24 cellular contexts compared by ENCODE assay signal in the genomic region with DNA sequence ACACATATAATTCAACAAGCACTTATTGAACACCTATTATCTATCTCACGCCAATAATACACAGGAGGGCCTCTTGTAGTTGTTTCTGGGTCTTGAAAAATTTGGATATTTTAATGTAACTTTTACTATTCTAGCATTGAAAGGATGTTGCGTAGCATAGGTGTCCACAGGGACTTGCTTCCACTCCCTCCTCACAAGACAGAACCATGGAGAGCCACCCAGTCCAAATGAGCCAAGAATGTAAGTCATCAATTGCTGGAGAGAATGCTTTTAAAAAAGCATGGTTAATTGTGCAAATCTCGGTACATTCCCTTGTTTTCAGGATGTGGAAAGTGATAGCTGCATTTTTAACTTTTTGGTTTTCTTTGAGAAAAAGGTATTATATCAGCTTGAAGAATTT. TPM values are rescaled to one million over a fixed set of nuclear protein-coding genes. Genes with fewer than 3 reads are reported as not detected.
"Had no signal": no experiment of that assay in that cellular context is flagged by ENCODE, and none has a peak within 500 bp of the region (broad histone marks: within the 10 kb centered on the region; RNA-seq: fewer than 3 reads in every experiment).

No MANE protein-coding gene starts in this region.

- H3K9me3 ChIP-seq: ascending aorta, breast epithelium, colonic mucosa had no signal

- H3K4me3 ChIP-seq: ascending aorta, breast epithelium, cardiac muscle cell, colonic mucosa had no signal

- H3K27me3 Mint-ChIP-seq: activated CD4-positive, alpha-beta memory T cell treated with anti-CD3 and anti-CD28 coated beads for 36 hours; activated CD4-positive, alpha-beta T cell treated with anti-CD3 and anti-CD28 coated beads for 36 hours; activated CD4-positive, alpha-beta T cell treated with anti-CD3 and anti-CD28 coated beads, Interleukin-2, amount 10 ng/mL, durations not matched to agents 24 days and 14 days; activated naive CD4-positive, alpha-beta T cell treated with anti-CD3 and anti-CD28 coated beads, Interleukin-2, amount 10 ng/mL, durations not matched to agents 7 days and 5 days; activated naive CD8-positive, alpha-beta T cell treated with anti-CD3 and anti-CD28 coated beads, Interleukin-2, amount 10 ng/mL, durations not matched to agents 7 days and 5 days; brain had no signal

- H3K36me3 Mint-ChIP-seq: brain had no signal

- H3K4me1 ChIP-seq: breast epithelium, colonic mucosa had no signal

- H3K27ac Mint-ChIP-seq: activated CD4-positive, alpha-beta memory T cell treated with anti-CD3 and anti-CD28 coated beads for 36 hours; activated CD4-positive, alpha-beta T cell treated with anti-CD3 and anti-CD28 coated beads for 36 hours; activated CD4-positive, alpha-beta T cell treated with anti-CD3 and anti-CD28 coated beads, Interleukin-2, amount 10 ng/mL, durations not matched to agents 24 days and 14 days; activated naive CD4-positive, alpha-beta T cell treated with anti-CD3 and anti-CD28 coated beads, Interleukin-2, amount 10 ng/mL, durations not matched to agents 7 days and 5 days; brain had no signal

- H3K27ac ChIP-seq: ascending aorta, breast epithelium, cardiac muscle cell, colonic mucosa had no signal

- H3K36me3 ChIP-seq: ascending aorta, breast epithelium, cardiac muscle cell, colonic mucosa had no signal

- H3K27me3 ChIP-seq: ascending aorta, breast epithelium, colonic mucosa had no signal

- ATAC-seq: activated CD4-positive, alpha-beta T cell treated with anti-CD3 and anti-CD28 coated beads for 36 hours; activated T-cell treated with anti-CD3 and anti-CD28 coated beads, Interleukin-2, amount 50 U/mL, for 4 hours; esophagus mucosa had no signal

- H3K4me3 Mint-ChIP-seq: activated CD4-positive, alpha-beta memory T cell treated with anti-CD3 and anti-CD28 coated beads for 36 hours; activated CD4-positive, alpha-beta T cell treated with anti-CD3 and anti-CD28 coated beads for 36 hours; activated CD4-positive, alpha-beta T cell treated with anti-CD3 and anti-CD28 coated beads, Interleukin-2, amount 10 ng/mL, durations not matched to agents 24 days and 14 days; activated naive CD4-positive, alpha-beta T cell treated with anti-CD3 and anti-CD28 coated beads, Interleukin-2, amount 10 ng/mL, durations not matched to agents 7 days and 5 days; activated naive CD8-positive, alpha-beta T cell treated with anti-CD3 and anti-CD28 coated beads, Interleukin-2, amount 10 ng/mL, durations not matched to agents 7 days and 5 days; activated T-cell treated with anti-CD3 and anti-CD28 coated beads, Interleukin-2, amount 50 U/mL, for 4 hours; brain had no signal

- DNase-seq: activated CD4-positive, alpha-beta memory T cell treated with anti-CD3 and anti-CD28 coated beads for 36 hours; activated CD4-positive, alpha-beta T cell treated with anti-CD3 and anti-CD28 coated beads for 36 hours; activated CD4-positive, alpha-beta T cell treated with anti-CD3 and anti-CD28 coated beads, Interleukin-2, amount 10 ng/mL, durations not matched to agents 24 days and 14 days; activated CD4-positive, CD25-positive, alpha-beta regulatory T cell; activated CD4-positive, CD25-positive, alpha-beta regulatory T cell treated with anti-CD3 and anti-CD28 coated beads, Interleukin-2, amount 50 U/mL, for 72 hours; activated CD8-positive, alpha-beta memory T cell treated with anti-CD3 and anti-CD28 coated beads for 24 hours; activated effector memory CD4-positive, alpha-beta T cell treated with anti-CD3 and anti-CD28 coated beads, Interleukin-2, amount 50 U/mL, for 16 hours; activated naive CD4-positive, alpha-beta T cell treated with anti-CD3 and anti-CD28 coated beads, Interleukin-2, amount 10 ng/mL, durations not matched to agents 7 days and 5 days; activated naive CD8-positive, alpha-beta T cell treated with anti-CD3 and anti-CD28 coated beads, Interleukin-2, amount 10 ng/mL, durations not matched to agents 7 days and 5 days; activated T-cell treated with anti-CD3 and anti-CD28 coated beads, Interleukin-2, amount 50 U/mL, for 4 hours; central memory CD4-positive, alpha-beta T cell; cerebellar nuclear complex; colonic mucosa; dermis blood vessel endothelial cell; effector CD4-positive, alpha-beta T cell; foreskin fibroblast; head of caudate nucleus; T-helper 2 cell had no signal

- H3K9me3 Mint-ChIP-seq: activated CD4-positive, alpha-beta memory T cell treated with anti-CD3 and anti-CD28 coated beads for 36 hours; activated CD4-positive, alpha-beta T cell treated with anti-CD3 and anti-CD28 coated beads, Interleukin-2, amount 10 ng/mL, durations not matched to agents 24 days and 14 days; activated naive CD4-positive, alpha-beta T cell treated with anti-CD3 and anti-CD28 coated beads, Interleukin-2, amount 10 ng/mL, durations not matched to agents 7 days and 5 days; activated naive CD8-positive, alpha-beta T cell treated with anti-CD3 and anti-CD28 coated beads, Interleukin-2, amount 10 ng/mL, durations not matched to agents 7 days and 5 days; activated T-cell treated with anti-CD3 and anti-CD28 coated beads, Interleukin-2, amount 50 U/mL, for 4 hours; activated T-helper 2 cell treated with anti-CD3 and anti-CD28 coated beads, Interferon-gamma antibody, Interleukin-2, Interleukin-4, amounts not matched to agents 10 μg/mL and 5 μg/mL and 100 μg/mL, durations not matched to agents 14 hours and 24 hours and 36 hours; brain had no signal

RNA-seq across cellular contexts. Expression of a gene that starts 46.8 kb away (rescaled TPM):
- total RNA-seq: cardiac muscle cell had no signal
- polyA plus RNA-seq: cardiac muscle cell had no signal
